Comparison of ENCODE assay signal across 8 cellular contexts in genomic region chrX:39492495-39493162, GRCh38.
DNase-seq lines count a peak whose midpoint lies in the region; ATAC-seq lines count a peak whose summit lies in the region.
"Had no signal": no experiment of that assay in that cellular context is flagged by ENCODE, and none has a peak within 500 bp of the region (broad histone marks: within the 10 kb centered on the region; RNA-seq: fewer than 3 reads in every experiment).

No MANE protein-coding gene starts in this region.

- H3K27me3 Mint-ChIP-seq in naive B cell, result no peaks in the 10 kb centered on the region

- H3K27ac Mint-ChIP-seq in naive B cell, result peak overlapping the region in 5 of 6 donors; percentile 49 to 94 (median 90)

- DNase-seq in SKM-1 treated with dmso at 0.1 percent for 144 hours (lab: John Stamatoyannopoulos, UW; ENCODE audit: unreplicated experiment), result peak; percentile 70
- peak; percentile 51 for DNase-seq in naive B cell
- DNase-seq in SW480 (ENCODE audit: low spot score), result no peak
- no peak for DNase-seq in GM19238 (ENCODE audit: insufficient read length, low spot score)
- DNase-seq in DMS153 treated with DMSO at 0.1 percent for 48 hours (lab: John Stamatoyannopoulos, UW; ENCODE audit: unreplicated experiment), result no peak
- DNase-seq: NCI-H1694 treated with DMSO at 0.1 percent for 48 hours had no signal

- H3K4me3 Mint-ChIP-seq in naive B cell, result peak overlapping the region; percentile 17 to 84 (median 66)

- peaks cover 0 to 6% of the 10 kb centered on the region in 2 donors for H3K36me3 Mint-ChIP-seq in naive B cell

- ATAC-seq in GM18867 (IDR thresholded peaks at IDR 0.05; ENCODE audit: unreplicated experiment) (peak; percentile 66), HG02642 (IDR thresholded peaks at IDR 0.05; ENCODE audit: poor library complexity, unreplicated experiment) (peak; percentile 62), naive B cell (ENCODE audit: low read depth in 2 of 2) (peak; percentile 70 to 72)

- peaks cover 28 to 57% (median 35%) of the 10 kb centered on the region in 3 donors for H3K4me1 Mint-ChIP-seq in naive B cell

- H3K9me3 Mint-ChIP-seq in naive B cell, result peaks cover 0 to 8% (median 2%) of the 10 kb centered on the region in 7 donors

Comparison
In these comparisons a context has a peak if more than half of its experiments do, and no peak if none do; other contexts are left out.
1. DNase-seq: peak in SKM-1 treated with dmso at 0.1 percent for 144 hours (single experiment) and naive B cell (single experiment); none in SW480 (single experiment), GM19238 (single experiment) and DMS153 treated with DMSO at 0.1 percent for 48 hours (single experiment).
2. Peak in every context shown above with its lines, with median percentiles within 50 percentile points of each other: ATAC-seq.